In the genomic region with DNA sequence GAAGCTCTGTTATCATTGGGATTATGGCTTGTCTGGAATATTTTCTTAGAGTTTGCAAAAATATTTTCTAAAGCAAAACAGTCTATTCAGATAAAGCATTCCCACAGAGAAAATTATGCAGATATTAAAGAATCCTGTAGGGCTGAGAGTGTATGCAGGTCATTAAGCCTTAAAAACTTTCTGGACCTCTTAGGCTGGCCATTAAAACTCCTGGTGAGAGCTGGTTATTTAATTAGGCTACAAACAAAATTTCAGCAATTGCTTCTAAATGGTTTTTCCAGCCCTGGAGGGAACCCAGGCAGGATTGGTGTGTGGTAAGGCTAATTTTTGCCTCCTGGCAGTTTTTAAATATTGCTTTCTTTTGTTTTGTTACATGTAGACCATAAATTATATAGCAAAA, we compare ENCODE assay signal across 7 cellular contexts.
"Had no signal": no experiment of that assay in that cellular context is flagged by ENCODE, and none has a peak within 500 bp of the region (broad histone marks: within the 10 kb centered on the region; RNA-seq: fewer than 3 reads in every experiment).

No MANE protein-coding gene starts in this region.

- H3K9me3 ChIP-seq: HAP-1 had no signal

- ATAC-seq: HCT116, K562 had no signal

- H2AFZ ChIP-seq: GM23248 had no signal

- H3K36me3 ChIP-seq: HAP-1 had no signal

- H3K4me3 ChIP-seq: GM23248, HAP-1, K562 had no signal

- H3K27ac ChIP-seq: GM23248 had no signal

- DNase-seq: GM23248, GOT3, H7, IMR-90 had no signal
